13 cellular contexts compared by ENCODE assay signal in genomic region chr5:112475747-112476435, GRCh38. TPM values are rescaled to one million over a fixed set of nuclear protein-coding genes. Genes with fewer than 3 reads are reported as not detected.
DNase-seq lines count a peak whose midpoint lies in the region; ATAC-seq and TF ChIP-seq lines count a peak whose summit lies in the region.
"Had no signal": no experiment of that assay in that cellular context is flagged by ENCODE, and none has a peak within 500 bp of the region (broad histone marks: within the 10 kb centered on the region; RNA-seq: fewer than 3 reads in every experiment).

No MANE protein-coding gene starts in this region.

- no peaks in the 10 kb centered on the region for H3K9me3 ChIP-seq in SJCRH30 (replicated peaks)

- H3K27me3 Mint-ChIP-seq in nephron (ENCODE audit: low read depth), result peaks cover 5% of the 10 kb centered on the region

- no peaks in the 10 kb centered on the region for H3K9me3 Mint-ChIP-seq in nephron
- H3K9me3 Mint-ChIP-seq: activated T-helper 17 cell treated with anti-CD3 and anti-CD28 coated beads, Interleukin-2, amount 50 U/mL, for 72 hours had no signal

- H3K4me1 Mint-ChIP-seq in nephron, result peaks cover 10% of the 10 kb centered on the region
- H3K4me1 Mint-ChIP-seq: activated T-helper 17 cell treated with anti-CD3 and anti-CD28 coated beads, Interleukin-2, amount 50 U/mL, for 72 hours had no signal

- TF ChIP-seq CTCF in foreskin keratinocyte (conservative IDR thresholded peaks at IDR 0.05) (no peak), nephron (IDR thresholded peaks at IDR 0.05; ENCODE audit: unreplicated experiment in 3 of 3) (no peak)

- no peaks in the 10 kb centered on the region for H3K36me3 ChIP-seq in SJCRH30

- H3K4me1 ChIP-seq in SJCRH30 (peaks cover 30% of the 10 kb centered on the region), foreskin keratinocyte (peaks cover 13% of the 10 kb centered on the region)

- H3K36me3 Mint-ChIP-seq in nephron (ENCODE audit: low read depth), result no peaks in the 10 kb centered on the region

- H3K4me3 ChIP-seq in SJCRH30, result no peak overlapping the region

- H3K27ac Mint-ChIP-seq in nephron, result peak overlapping the region; percentile 87 to 95 (median 91)
- H3K27ac Mint-ChIP-seq: activated T-helper 17 cell treated with anti-CD3 and anti-CD28 coated beads, Interleukin-2, amount 50 U/mL, for 72 hours had no signal

- H3K27me3 ChIP-seq in SJCRH30, result no peaks in the 10 kb centered on the region
- no peaks in the 10 kb centered on the region for H3K27me3 ChIP-seq in foreskin keratinocyte

- ATAC-seq in foreskin keratinocyte, result peak; percentile 29
- no peak for ATAC-seq in GM19035 (IDR thresholded peaks at IDR 0.05; ENCODE audit: unreplicated experiment)
- ATAC-seq in HG03045 (IDR thresholded peaks at IDR 0.05; ENCODE audit: unreplicated experiment), result no peak
- no peak for ATAC-seq in HG02938 (IDR thresholded peaks at IDR 0.05; ENCODE audit: unreplicated experiment)
- ATAC-seq in esophagus mucosa, result no peak
- ATAC-seq: activated T-helper 17 cell treated with anti-CD3 and anti-CD28 coated beads, Interleukin-2, amount 50 U/mL, for 72 hours had no signal

- DNase-seq in DMS 273 treated with DMSO at 0.1 percent for 48 hours (lab: John Stamatoyannopoulos, UW) (peak; percentile 47), SJCRH30 (peak; percentile 63 to 88), foreskin keratinocyte (peak; percentile 12 to 54)
- DNase-seq: DND-41; NCI-H1694 treated with DMSO at 0.1 percent for 48 hours; NK-92 treated with Interleukin-12 subunit alpha and Interleukin-12 subunit beta, amount 100 ng/mL, for 24 hours; stimulated activated CD8-positive, alpha-beta memory T cell treated with anti-CD3 and anti-CD28 coated beads, Interleukin-4, amount 100 ng/mL, for 48 hours had no signal

- H3K27ac ChIP-seq in SJCRH30 (peak overlapping the region; percentile 94), foreskin keratinocyte (no peak overlapping the region)

- no peak overlapping the region for H3K4me3 Mint-ChIP-seq in nephron
- H3K4me3 Mint-ChIP-seq: activated T-helper 17 cell treated with anti-CD3 and anti-CD28 coated beads, Interleukin-2, amount 50 U/mL, for 72 hours had no signal

RNA-seq across cellular contexts. Expression of gene EPB41L4A, which starts 56.8 kb away (rescaled TPM):
- 1.7 TPM in 2 replicates for total RNA-seq in SJCRH30 (2014; rRNA removed; shearing (Covaris generic))
- total RNA-seq in foreskin keratinocyte (2.5 and 9.3 TPM in 2 replicates), esophagus mucosa (35.1 TPM)
- 0.88 and 2.6 TPM in 2 replicates for polyA plus RNA-seq in foreskin keratinocyte
